ENCODE assay signal across 22 cellular contexts in the genomic region with DNA sequence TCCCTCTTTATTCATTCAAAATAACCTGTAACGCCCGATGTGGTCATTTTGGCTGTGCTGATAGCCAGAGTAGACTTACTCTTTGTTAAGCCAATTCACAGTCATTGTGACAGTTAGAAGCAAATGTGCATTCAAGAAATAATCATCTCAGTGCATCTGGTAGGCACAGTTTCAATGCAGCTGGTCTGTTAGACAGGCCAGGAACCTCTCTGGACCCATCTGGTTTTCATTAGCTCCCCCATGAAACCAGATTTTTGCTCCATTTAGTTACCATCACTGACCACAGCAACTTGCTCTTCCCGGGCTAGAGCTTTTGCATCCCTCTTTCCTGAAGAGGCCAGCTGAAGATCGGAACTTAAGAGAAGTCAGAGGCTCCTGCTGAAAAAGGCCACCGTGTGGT.
DNase-seq lines count a peak whose midpoint lies in the region; ATAC-seq and TF ChIP-seq lines count a peak whose summit lies in the region.
"Had no signal": no experiment of that assay in that cellular context is flagged by ENCODE, and none has a peak within 500 bp of the region (broad histone marks: within the 10 kb centered on the region; RNA-seq: fewer than 3 reads in every experiment).

No MANE protein-coding gene starts in this region.

- peaks cover 35% of the 10 kb centered on the region for H3K4me1 Mint-ChIP-seq in type B pancreatic cell (ENCODE audit: unreplicated experiment)
- H3K4me1 Mint-ChIP-seq: activated naive CD8-positive, alpha-beta T cell treated with anti-CD3 and anti-CD28 coated beads for 36 hours; activated T-helper 17 cell treated with anti-CD3 and anti-CD28 coated beads, Interleukin-2, amount 50 U/mL, for 72 hours; stimulated activated effector memory CD8-positive, alpha-beta T cell treated with anti-CD3 and anti-CD28 coated beads, Interleukin-12 subunit alpha, Interleukin-12 subunit beta, amount 100 ng/mL, for 72 hours had no signal

- H3K4me3 ChIP-seq in SK-N-SH (ENCODE audit: low read depth in 2 of 2, low read length in 1 of 2) = peak overlapping the region in 1 of 2 experiments; percentile 19; a peak in 1 of 4 replicates
- H3K4me3 ChIP-seq in fibroblast of mammary gland (ENCODE audit: control insufficient read depth, low read depth, low read length) = no peak overlapping the region
- H3K4me3 ChIP-seq in MG63 = no peak overlapping the region
- H3K4me3 ChIP-seq: body of pancreas, SK-N-MC, suprapubic skin had no signal

- no peak overlapping the region for H3K9ac ChIP-seq in SK-N-SH

- H3K4me2 ChIP-seq in SK-N-SH = peak overlapping the region; percentile 21; the same call in 1 of the 2 replicates

- no peak overlapping the region for H3K27ac Mint-ChIP-seq in type B pancreatic cell
- H3K27ac Mint-ChIP-seq: activated naive CD8-positive, alpha-beta T cell treated with anti-CD3 and anti-CD28 coated beads for 36 hours; activated T-helper 17 cell treated with anti-CD3 and anti-CD28 coated beads, Interleukin-2, amount 50 U/mL, for 72 hours; progenitor cell of endocrine pancreas; stimulated activated effector memory CD8-positive, alpha-beta T cell treated with anti-CD3 and anti-CD28 coated beads, Interleukin-12 subunit alpha, Interleukin-12 subunit beta, amount 100 ng/mL, for 72 hours; T-helper 2 cell treated with Interferon-gamma antibody and Interleukin-4, amounts not matched to agents 5 μg/mL and 100 μg/mL, for 36 hours had no signal

- H2AFZ ChIP-seq in SK-N-SH (ENCODE audit: low read depth) = peak overlapping the region; percentile 56; the same call in 1 of the 2 replicates

- H3K27me3 Mint-ChIP-seq in type B pancreatic cell = peaks cover 36% of the 10 kb centered on the region

- peaks cover 5% of the 10 kb centered on the region for H3F3A ChIP-seq in SK-N-SH (replicated peaks; ENCODE audit: insufficient read depth)

- H3K9me3 Mint-ChIP-seq in type B pancreatic cell = no peaks in the 10 kb centered on the region
- H3K9me3 Mint-ChIP-seq: activated naive CD8-positive, alpha-beta T cell treated with anti-CD3 and anti-CD28 coated beads for 36 hours; activated T-helper 17 cell treated with anti-CD3 and anti-CD28 coated beads, Interleukin-2, amount 50 U/mL, for 72 hours; neural crest cell; T-helper 2 cell treated with Interferon-gamma antibody and Interleukin-4, amounts not matched to agents 5 μg/mL and 100 μg/mL, for 36 hours had no signal

- no peaks in the 10 kb centered on the region for H4K20me1 ChIP-seq in SK-N-SH (ENCODE audit: insufficient read depth)

- no peaks in the 10 kb centered on the region for H3K79me2 ChIP-seq in SK-N-SH (ENCODE audit: insufficient read depth)

- CTCF ChIA-PET in SK-N-SH (lab: Yijun Ruan, JAX) = interaction anchor here (0.9 to 9.2 kb wide), 11 partner anchors 10 to 464 kb away, joined by 3 to 141 read pairs (median 8); partner anchors contain the start of gene NSG2

- peak overlapping the region; percentile 11 for H3K4me3 Mint-ChIP-seq in type B pancreatic cell
- H3K4me3 Mint-ChIP-seq: activated naive CD8-positive, alpha-beta T cell treated with anti-CD3 and anti-CD28 coated beads for 36 hours; activated T-helper 17 cell treated with anti-CD3 and anti-CD28 coated beads, Interleukin-2, amount 50 U/mL, for 72 hours; neural crest cell; stimulated activated effector memory CD8-positive, alpha-beta T cell treated with anti-CD3 and anti-CD28 coated beads, Interleukin-12 subunit alpha, Interleukin-12 subunit beta, amount 100 ng/mL, for 72 hours; T-helper 2 cell treated with Interferon-gamma antibody and Interleukin-4, amounts not matched to agents 5 μg/mL and 100 μg/mL, for 36 hours had no signal

- no peak for TF ChIP-seq RAD21 in SK-N-SH (IDR thresholded peaks at IDR 0.05; ENCODE audit: low read length)

- peak; percentile 86 for DNase-seq in EH (ENCODE audit: low read depth)
- DNase-seq in SK-N-SH = peak; percentile 85
- DNase-seq in fibroblast of mammary gland (ENCODE audit: low read depth) = peak; percentile 79
- DNase-seq in type B pancreatic cell (ENCODE audit: extremely low spot score, unreplicated experiment) = no peak
- DNase-seq in NCI-H1417 (lab: John Stamatoyannopoulos, UW) = no peak
- DNase-seq in MG63 = no peak
- DNase-seq: activated CD8-positive, alpha-beta memory T cell treated with anti-CD3 and anti-CD28 coated beads, Interleukin-2, amount 50 U/mL, for 4 hours; activated naive CD8-positive, alpha-beta T cell treated with anti-CD3 and anti-CD28 coated beads for 36 hours; body of pancreas; C1 segment of cervical spinal cord; Calu3; GOT3; NCI-H1417 treated with DMSO at 0.1 percent for 48 hours; NCI-H524 had no signal

- H3K36me3 Mint-ChIP-seq in type B pancreatic cell = no peaks in the 10 kb centered on the region
- H3K36me3 Mint-ChIP-seq: activated naive CD8-positive, alpha-beta T cell treated with anti-CD3 and anti-CD28 coated beads for 36 hours; stimulated activated effector memory CD8-positive, alpha-beta T cell treated with anti-CD3 and anti-CD28 coated beads, Interleukin-12 subunit alpha, Interleukin-12 subunit beta, amount 100 ng/mL, for 72 hours had no signal

- no peak for ATAC-seq in HG03097 (IDR thresholded peaks at IDR 0.05; ENCODE audit: low FRiP score, unreplicated experiment)
- ATAC-seq: activated T-helper 17 cell treated with anti-CD3 and anti-CD28 coated beads, Interleukin-2, amount 50 U/mL, for 72 hours; body of pancreas; stimulated activated effector memory CD8-positive, alpha-beta T cell treated with anti-CD3 and anti-CD28 coated beads, Interleukin-12 subunit alpha, Interleukin-12 subunit beta, amount 100 ng/mL, for 72 hours had no signal

- H3K9me3 ChIP-seq in SK-N-SH = no peaks in the 10 kb centered on the region
- no peaks in the 10 kb centered on the region for H3K9me3 ChIP-seq in MG63
- H3K9me3 ChIP-seq: body of pancreas, suprapubic skin had no signal

- peaks cover 17 to 49% of the 10 kb centered on the region in 2 experiments for H3K4me1 ChIP-seq in SK-N-SH (ENCODE audit: control insufficient read depth in 1 of 2, insufficient read depth in 2 of 2, low read depth in 1 of 2, low read length in 1 of 2)
- H3K4me1 ChIP-seq: body of pancreas, suprapubic skin had no signal

- TF ChIP-seq CTCF in SK-N-SH (IDR thresholded peaks at IDR 0.05) (0 out of 2 replicates have a peak, but pooled peaks have one; percentile 6), fibroblast of mammary gland (conservative IDR thresholded peaks at IDR 0.05; ENCODE audit: control insufficient read depth, insufficient read depth, low read depth, low read length) (no peak), type B pancreatic cell (conservative IDR thresholded peaks at IDR 0.05) (no peak)

- POLR2A ChIA-PET in SK-N-SH (lab: Yijun Ruan, JAX) = interaction anchor here (0.5 to 1.1 kb wide), 5 partner anchors 9 to 473 kb away, joined by 3 to 4 read pairs (median 3); partner anchors contain the start of gene MSX2

- no peaks in the 10 kb centered on the region for H3K27me3 ChIP-seq in SK-N-SH (ENCODE audit: insufficient read depth)
- H3K27me3 ChIP-seq in MG63 = no peaks in the 10 kb centered on the region
- H3K27me3 ChIP-seq: body of pancreas had no signal

- peak in 1 of 2 experiments; percentile 78; a peak in 1 of 4 replicates for TF ChIP-seq EP300 in SK-N-SH (IDR thresholded peaks at IDR 0.05; ENCODE audit: borderline replicate concordance in 1 of 2, low read depth in 1 of 2, low read length in 1 of 2)

- H3K27ac ChIP-seq in SK-N-SH (ENCODE audit: low read depth in 2 of 2, low read length in 1 of 2) = peak overlapping the region; percentile 49 to 95; a peak in 3 of 4 replicates
- H3K27ac ChIP-seq: body of pancreas, SK-N-MC, suprapubic skin had no signal

- 26% methylated on average over 5 of the region's 5 CpGs for WGBS in SK-N-SH (ENCODE audit: low lambda C conversion rate)

- H3K36me3 ChIP-seq in SK-N-SH (replicated peaks in 1 of 2; ENCODE audit: control insufficient read depth in 1 of 2, insufficient read depth in 2 of 2, low read length in 1 of 2) (no peaks in the 10 kb centered on the region), MG63 (no peaks in the 10 kb centered on the region)
- H3K36me3 ChIP-seq: suprapubic skin had no signal

- H3K9me2 ChIP-seq in SK-N-SH = no peaks in the 10 kb centered on the region

TF ChIP-seq in SK-N-SH, 30 proteins besides CTCF, POLR2A, EP300 and RAD21 (continues in another document):
- TF ChIP-seq CHD2 (IDR thresholded peaks at IDR 0.05; ENCODE audit: low read length, partially characterized antibody) (peak; percentile 85), NFIC (IDR thresholded peaks at IDR 0.05; ENCODE audit: borderline replicate concordance) (peak; percentile 41; the same call in 1 of the 2 replicates), SIN3A (IDR thresholded peaks at IDR 0.05; ENCODE audit: borderline replicate concordance, low read depth, low read length) (no peak), IRF3 (IDR thresholded peaks at IDR 0.05; ENCODE audit: low read depth, low read length) (no peak), TCF12 (IDR thresholded peaks at IDR 0.05) (peak; percentile 99), JUND (IDR thresholded peaks at IDR 0.05) (no peak), FOXM1 (IDR thresholded peaks at IDR 0.05; ENCODE audit: low read depth) (no peak), FOSL2 (IDR thresholded peaks at IDR 0.05; ENCODE audit: borderline replicate concordance, low read depth) (no peak), ELF1 (IDR thresholded peaks at IDR 0.05) (no peak), RCOR1 (IDR thresholded peaks at IDR 0.05; ENCODE audit: low read length) (peak; percentile 91), EZH2phosphoT487 (IDR thresholded peaks at IDR 0.05; ENCODE audit: borderline replicate concordance, low read depth) (no peak), PBX3 (IDR thresholded peaks at IDR 0.05) (peak; percentile 43), RFX5 (IDR thresholded peaks at IDR 0.05; ENCODE audit: low read length) (no peak)

Comparison
In these comparisons a context has a peak if more than half of its experiments do, and no peak if none do; other contexts are left out.
1. DNase-seq: peak in EH (single experiment), SK-N-SH (single experiment) and fibroblast of mammary gland (single experiment); none in type B pancreatic cell (single experiment), NCI-H1417 (0 of 3) and MG63 (single experiment).